ENCODE assay signal across 1 cellular context in the genomic region with DNA sequence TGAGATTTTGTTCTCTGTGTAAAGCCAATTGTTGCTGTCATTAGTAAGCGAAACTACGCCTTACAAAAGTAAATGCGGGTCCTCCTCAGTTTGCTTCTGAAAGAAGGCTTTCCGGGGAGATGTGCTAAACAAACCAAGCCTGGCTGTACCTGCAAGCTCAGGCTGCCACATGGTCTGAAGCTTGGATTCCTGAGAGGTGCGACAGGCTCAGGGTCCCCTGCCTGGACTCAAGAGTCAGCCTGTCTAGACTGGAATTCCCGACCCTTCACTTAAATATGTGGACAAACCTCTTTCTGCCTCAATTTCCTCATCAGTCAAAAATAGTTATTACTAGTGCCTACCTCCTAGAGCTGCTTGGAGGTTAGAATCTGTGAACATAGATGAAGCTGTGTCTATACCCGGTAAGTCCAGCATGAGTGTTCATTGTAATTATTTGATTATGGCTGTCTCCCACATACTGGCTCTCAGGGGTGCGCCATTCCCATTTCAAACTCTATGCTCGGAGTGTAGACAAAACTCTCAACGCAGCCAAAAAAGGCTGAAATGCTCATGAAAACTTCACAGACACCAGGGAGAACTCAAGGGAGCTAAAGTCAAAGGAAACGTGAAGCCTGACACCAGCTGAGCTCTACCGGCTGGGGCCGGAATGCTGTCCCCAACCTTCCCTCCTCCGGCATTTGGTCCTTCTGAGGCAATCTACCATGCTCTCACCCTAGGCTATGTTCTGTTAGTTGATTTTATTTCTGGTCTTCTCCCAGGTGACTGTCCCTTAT.
TF ChIP-seq lines count a peak whose summit lies in the region.

No MANE protein-coding gene starts in this region.

TF ChIP-seq in H1, 55 proteins besides CTCF, POLR2A, EP300 and RAD21:
- TF ChIP-seq HDAC6 (IDR thresholded peaks at IDR 0.05; ENCODE audit: low read depth, low read length) (no peak), MAFK (IDR thresholded peaks at IDR 0.05; ENCODE audit: low read depth, low read length) (no peak), BACH1 (IDR thresholded peaks at IDR 0.05; ENCODE audit: low read length) (no peak), BCL11A (IDR thresholded peaks at IDR 0.05; ENCODE audit: low read depth in 2 of 2, low read length in 2 of 2) (no peak), FOSL1 (IDR thresholded peaks at IDR 0.05; ENCODE audit: insufficient read depth, low read depth, low read length) (no peak), SRF (IDR thresholded peaks at IDR 0.05; ENCODE audit: low read depth, low read length) (no peak), NANOG (IDR thresholded peaks at IDR 0.05; ENCODE audit: insufficient read depth, low read depth, low read length, poor library complexity, severe bottlenecking) (no peak), SAP30 (IDR thresholded peaks at IDR 0.05; ENCODE audit: insufficient read depth, insufficient replicate concordance, low read length) (no peak), TEAD4 (IDR thresholded peaks at IDR 0.05; ENCODE audit: low read depth, low read length) (no peak), JUN (IDR thresholded peaks at IDR 0.05; ENCODE audit: low read depth, low read length) (no peak), SP2 (IDR thresholded peaks at IDR 0.05; ENCODE audit: low read length) (no peak), CREB1 (IDR thresholded peaks at IDR 0.05) (no peak), GABPA (IDR thresholded peaks at IDR 0.05; ENCODE audit: borderline replicate concordance, insufficient read depth, low read length) (no peak), NRF1 (IDR thresholded peaks at IDR 0.05; ENCODE audit: low read depth, low read length) (no peak)
- TF ChIP-seq, protein P1, sequence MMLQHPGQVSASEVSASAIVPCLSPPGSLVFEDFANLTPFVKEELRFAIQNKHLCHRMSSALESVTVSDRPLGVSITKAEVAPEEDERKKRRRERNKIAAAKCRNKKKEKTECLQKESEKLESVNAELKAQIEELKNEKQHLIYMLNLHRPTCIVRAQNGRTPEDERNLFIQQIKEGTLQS (IDR thresholded peaks at IDR 0.05; ENCODE audit: insufficient read depth, low read depth, low read length) = no peak
- TF ChIP-seq, protein P2, sequence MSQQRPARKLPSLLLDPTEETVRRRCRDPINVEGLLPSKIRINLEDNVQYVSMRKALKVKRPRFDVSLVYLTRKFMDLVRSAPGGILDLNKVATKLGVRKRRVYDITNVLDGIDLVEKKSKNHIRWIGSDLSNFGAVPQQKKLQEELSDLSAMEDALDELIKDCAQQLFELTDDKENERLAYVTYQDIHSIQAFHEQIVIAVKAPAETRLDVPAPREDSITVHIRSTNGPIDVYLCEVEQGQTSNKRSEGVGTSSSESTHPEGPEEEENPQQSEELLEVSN (IDR thresholded peaks at IDR 0.05) = no peak
